In genomic region chr15:74322558-74323180, GRCh38 we compare ENCODE assay signal across 9 cellular contexts. TPM values are rescaled to one million over a fixed set of nuclear protein-coding genes. Genes with fewer than 3 reads are reported as not detected.
A peak's percentile ranks its signal among the peaks of the same experiment; 100 is the strongest.
DNase-seq lines count a peak whose midpoint lies in the region; ATAC-seq, FAIRE-seq and TF ChIP-seq lines count a peak whose summit lies in the region.
"Had no signal": no experiment of that assay in that cellular context is flagged by ENCODE, and none has a peak within 500 bp of the region (broad histone marks: within the 10 kb centered on the region; RNA-seq: fewer than 3 reads in every experiment).

No MANE protein-coding gene starts in this region.

- H3K27me3 ChIP-seq in fibroblast of lung (ENCODE audit: control insufficient read depth, insufficient read depth, low read length) (peaks cover 3% of the 10 kb centered on the region), thoracic aorta (replicated peaks; ENCODE audit: insufficient read depth) (no peaks in the 10 kb centered on the region)

- no peak overlapping the region for H3K4me3 ChIP-seq in fibroblast of lung (replicated peaks in 1 of 4; ENCODE audit: control extremely low read depth in 1 of 4, insufficient read depth in 1 of 4, low read depth in 3 of 4, low read length in 4 of 4)
- H3K4me3 ChIP-seq in thoracic aorta, result no peak overlapping the region

- H4K20me1 ChIP-seq in fibroblast of lung (ENCODE audit: control insufficient read depth, extremely low read depth, insufficient read depth, low read length), result no peaks in the 10 kb centered on the region

- ATAC-seq in thoracic aorta (ENCODE audit: insufficient number of reproducible peaks, low FRiP score, low read depth) (no peak), HG03565 (IDR thresholded peaks at IDR 0.05; ENCODE audit: unreplicated experiment) (no peak)

- no peaks in the 10 kb centered on the region for H3K36me3 Mint-ChIP-seq in neural crest cell (ENCODE audit: low read depth)
- H3K36me3 Mint-ChIP-seq: IgD-negative memory B cell had no signal

- DNase-seq in COLO668 (lab: John Stamatoyannopoulos, UW; ENCODE audit: unreplicated experiment) (peak; percentile 68), HK-2 (ENCODE audit: unreplicated experiment) (peak; percentile 48), RCC 7860 (ENCODE audit: low spot score) (peak; percentile 40), fibroblast of lung (ENCODE audit: low read depth in 2 of 2) (peak; percentile 40 to 61), neural crest cell (ENCODE audit: low read depth, low spot score) (peak; percentile 67), thoracic aorta (ENCODE audit: low spot score) (no peak)
- peak; percentile 69 to 76 for DNase-seq in activated T-cell treated with anti-CD3 and anti-CD28 coated beads, Interleukin-2, amount 50 U/mL, for 48 hours

- H3K79me2 ChIP-seq in fibroblast of lung (ENCODE audit: control insufficient read depth, insufficient read depth, low read length), result no peaks in the 10 kb centered on the region

- H3K9ac ChIP-seq in fibroblast of lung (ENCODE audit: insufficient read depth, low read length), result no peak overlapping the region

- no peak overlapping the region for H3K27ac Mint-ChIP-seq in neural crest cell (ENCODE audit: unreplicated experiment)
- H3K27ac Mint-ChIP-seq: IgD-negative memory B cell had no signal

- no peak overlapping the region for H3K4me2 ChIP-seq in fibroblast of lung (ENCODE audit: extremely low read depth, insufficient read depth, low read length)

- FAIRE-seq in RCC 7860 (lab: Jason Lieb, UNC), result no peak

- no peaks in the 10 kb centered on the region for H3K27me3 Mint-ChIP-seq in neural crest cell (ENCODE audit: low read depth)
- H3K27me3 Mint-ChIP-seq: IgD-negative memory B cell had no signal

- no peak overlapping the region for H3K27ac ChIP-seq in fibroblast of lung (ENCODE audit: insufficient read depth, low read length)
- H3K27ac ChIP-seq in thoracic aorta, result no peak overlapping the region

- H3K9me3 ChIP-seq in fibroblast of lung (ENCODE audit: control insufficient read depth, insufficient read depth, low read depth, low read length), result no peaks in the 10 kb centered on the region
- no peaks in the 10 kb centered on the region for H3K9me3 ChIP-seq in thoracic aorta

- H3K4me3 Mint-ChIP-seq in neural crest cell, result no peak overlapping the region
- H3K4me3 Mint-ChIP-seq: IgD-negative memory B cell had no signal

- TF ChIP-seq CTCF in fibroblast of lung (conservative IDR thresholded peaks at IDR 0.05 in 1 of 2, IDR thresholded peaks at IDR 0.05 in 1 of 2; ENCODE audit: low read depth in 1 of 2, low read length in 2 of 2) (peak; percentile 77 to 92), neural crest cell (conservative IDR thresholded peaks at IDR 0.05) (peak; percentile 93), thoracic aorta (IDR thresholded peaks at IDR 0.05) (peak; percentile 85)

- H3K4me1 ChIP-seq in fibroblast of lung (ENCODE audit: control insufficient read depth, extremely low read depth, insufficient read depth, low read length), result peaks cover 7% of the 10 kb centered on the region
- peaks cover 19 to 24% of the 10 kb centered on the region in 2 donors for H3K4me1 ChIP-seq in thoracic aorta (ENCODE audit: control insufficient read depth in 1 of 2, low read depth in 2 of 2)

- no peak overlapping the region for H2AFZ ChIP-seq in fibroblast of lung (ENCODE audit: low read length)

- no peaks in the 10 kb centered on the region for H3K36me3 ChIP-seq in fibroblast of lung (ENCODE audit: control insufficient read depth, insufficient read depth, low read length)
- no peaks in the 10 kb centered on the region for H3K36me3 ChIP-seq in thoracic aorta

- H3K9me3 Mint-ChIP-seq in neural crest cell, result no peaks in the 10 kb centered on the region
- H3K9me3 Mint-ChIP-seq: IgD-negative memory B cell had no signal

- H3K4me1 Mint-ChIP-seq in neural crest cell, result peaks cover 15% of the 10 kb centered on the region

RNA-seq across cellular contexts. Expression of gene CYP11A1, which starts 44.8 kb away (rescaled TPM):
- total RNA-seq in fibroblast of lung (0.33 and 0.51 TPM in 2 replicates), neural crest cell (0.77 and 1.0 TPM in 2 replicates), thoracic aorta (not detected)
- 0.05 and 0.07 TPM in 2 replicates for polyA plus RNA-seq in fibroblast of lung
- polyA plus RNA-seq in fibroblast of lung (2012), result 0.15 TPM in 1 of 2 replicates, not detected in the other
- polyA minus RNA-seq in fibroblast of lung (ENCODE audit: low replicate concordance), result 3.1 TPM in 1 of 2 replicates, not detected in the other
- polyA plus RNA-seq: IgD-negative memory B cell had no signal
